1 cellular context compared by ENCODE assay signal in the genomic region with DNA sequence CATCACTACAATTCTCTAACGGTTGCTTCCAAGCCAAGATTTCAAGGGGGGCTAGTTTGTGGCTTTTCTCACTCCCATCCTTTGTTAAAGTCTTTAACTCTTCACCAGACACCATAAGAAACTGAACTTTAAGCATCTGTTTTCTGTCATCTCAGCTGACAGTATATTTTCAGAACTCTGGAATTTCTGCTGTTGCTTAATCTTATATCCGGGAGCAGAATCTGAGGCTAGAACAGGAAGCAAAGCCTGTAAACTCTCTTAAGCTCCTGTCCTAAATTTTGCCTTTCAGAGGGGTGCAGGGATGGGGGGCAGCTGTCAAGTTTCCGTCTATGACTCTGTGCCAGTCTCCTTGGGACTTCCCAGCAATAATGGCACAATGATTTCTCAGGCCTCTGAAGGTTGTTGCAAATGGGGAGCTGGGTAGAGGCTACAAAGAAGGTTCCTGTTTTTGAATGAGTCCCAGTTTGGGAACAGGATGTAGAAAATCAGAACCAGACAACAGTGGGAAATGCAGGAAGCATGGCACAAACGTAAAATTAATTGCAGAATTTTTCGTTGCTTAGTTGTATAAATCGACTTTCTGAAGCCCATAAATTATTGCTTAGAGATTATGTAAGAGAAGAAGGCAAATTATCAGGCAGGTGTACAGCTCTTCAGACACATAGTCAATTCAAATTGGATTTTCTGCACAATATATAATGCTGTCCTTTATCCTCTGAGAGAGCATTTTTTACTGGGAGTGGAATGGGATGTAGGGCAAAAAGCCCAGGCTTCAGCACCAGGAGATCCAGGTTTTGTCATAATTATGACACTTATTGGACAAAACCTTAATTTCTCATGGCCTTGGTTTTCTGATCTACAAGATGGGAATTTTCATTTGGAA.
TF ChIP-seq lines count a peak whose summit lies in the region.

No MANE protein-coding gene starts in this region.

TF ChIP-seq in GM23338, 12 proteins besides CTCF, POLR2A, EP300 and RAD21 (continued from another document):
- TF ChIP-seq, protein P1, sequence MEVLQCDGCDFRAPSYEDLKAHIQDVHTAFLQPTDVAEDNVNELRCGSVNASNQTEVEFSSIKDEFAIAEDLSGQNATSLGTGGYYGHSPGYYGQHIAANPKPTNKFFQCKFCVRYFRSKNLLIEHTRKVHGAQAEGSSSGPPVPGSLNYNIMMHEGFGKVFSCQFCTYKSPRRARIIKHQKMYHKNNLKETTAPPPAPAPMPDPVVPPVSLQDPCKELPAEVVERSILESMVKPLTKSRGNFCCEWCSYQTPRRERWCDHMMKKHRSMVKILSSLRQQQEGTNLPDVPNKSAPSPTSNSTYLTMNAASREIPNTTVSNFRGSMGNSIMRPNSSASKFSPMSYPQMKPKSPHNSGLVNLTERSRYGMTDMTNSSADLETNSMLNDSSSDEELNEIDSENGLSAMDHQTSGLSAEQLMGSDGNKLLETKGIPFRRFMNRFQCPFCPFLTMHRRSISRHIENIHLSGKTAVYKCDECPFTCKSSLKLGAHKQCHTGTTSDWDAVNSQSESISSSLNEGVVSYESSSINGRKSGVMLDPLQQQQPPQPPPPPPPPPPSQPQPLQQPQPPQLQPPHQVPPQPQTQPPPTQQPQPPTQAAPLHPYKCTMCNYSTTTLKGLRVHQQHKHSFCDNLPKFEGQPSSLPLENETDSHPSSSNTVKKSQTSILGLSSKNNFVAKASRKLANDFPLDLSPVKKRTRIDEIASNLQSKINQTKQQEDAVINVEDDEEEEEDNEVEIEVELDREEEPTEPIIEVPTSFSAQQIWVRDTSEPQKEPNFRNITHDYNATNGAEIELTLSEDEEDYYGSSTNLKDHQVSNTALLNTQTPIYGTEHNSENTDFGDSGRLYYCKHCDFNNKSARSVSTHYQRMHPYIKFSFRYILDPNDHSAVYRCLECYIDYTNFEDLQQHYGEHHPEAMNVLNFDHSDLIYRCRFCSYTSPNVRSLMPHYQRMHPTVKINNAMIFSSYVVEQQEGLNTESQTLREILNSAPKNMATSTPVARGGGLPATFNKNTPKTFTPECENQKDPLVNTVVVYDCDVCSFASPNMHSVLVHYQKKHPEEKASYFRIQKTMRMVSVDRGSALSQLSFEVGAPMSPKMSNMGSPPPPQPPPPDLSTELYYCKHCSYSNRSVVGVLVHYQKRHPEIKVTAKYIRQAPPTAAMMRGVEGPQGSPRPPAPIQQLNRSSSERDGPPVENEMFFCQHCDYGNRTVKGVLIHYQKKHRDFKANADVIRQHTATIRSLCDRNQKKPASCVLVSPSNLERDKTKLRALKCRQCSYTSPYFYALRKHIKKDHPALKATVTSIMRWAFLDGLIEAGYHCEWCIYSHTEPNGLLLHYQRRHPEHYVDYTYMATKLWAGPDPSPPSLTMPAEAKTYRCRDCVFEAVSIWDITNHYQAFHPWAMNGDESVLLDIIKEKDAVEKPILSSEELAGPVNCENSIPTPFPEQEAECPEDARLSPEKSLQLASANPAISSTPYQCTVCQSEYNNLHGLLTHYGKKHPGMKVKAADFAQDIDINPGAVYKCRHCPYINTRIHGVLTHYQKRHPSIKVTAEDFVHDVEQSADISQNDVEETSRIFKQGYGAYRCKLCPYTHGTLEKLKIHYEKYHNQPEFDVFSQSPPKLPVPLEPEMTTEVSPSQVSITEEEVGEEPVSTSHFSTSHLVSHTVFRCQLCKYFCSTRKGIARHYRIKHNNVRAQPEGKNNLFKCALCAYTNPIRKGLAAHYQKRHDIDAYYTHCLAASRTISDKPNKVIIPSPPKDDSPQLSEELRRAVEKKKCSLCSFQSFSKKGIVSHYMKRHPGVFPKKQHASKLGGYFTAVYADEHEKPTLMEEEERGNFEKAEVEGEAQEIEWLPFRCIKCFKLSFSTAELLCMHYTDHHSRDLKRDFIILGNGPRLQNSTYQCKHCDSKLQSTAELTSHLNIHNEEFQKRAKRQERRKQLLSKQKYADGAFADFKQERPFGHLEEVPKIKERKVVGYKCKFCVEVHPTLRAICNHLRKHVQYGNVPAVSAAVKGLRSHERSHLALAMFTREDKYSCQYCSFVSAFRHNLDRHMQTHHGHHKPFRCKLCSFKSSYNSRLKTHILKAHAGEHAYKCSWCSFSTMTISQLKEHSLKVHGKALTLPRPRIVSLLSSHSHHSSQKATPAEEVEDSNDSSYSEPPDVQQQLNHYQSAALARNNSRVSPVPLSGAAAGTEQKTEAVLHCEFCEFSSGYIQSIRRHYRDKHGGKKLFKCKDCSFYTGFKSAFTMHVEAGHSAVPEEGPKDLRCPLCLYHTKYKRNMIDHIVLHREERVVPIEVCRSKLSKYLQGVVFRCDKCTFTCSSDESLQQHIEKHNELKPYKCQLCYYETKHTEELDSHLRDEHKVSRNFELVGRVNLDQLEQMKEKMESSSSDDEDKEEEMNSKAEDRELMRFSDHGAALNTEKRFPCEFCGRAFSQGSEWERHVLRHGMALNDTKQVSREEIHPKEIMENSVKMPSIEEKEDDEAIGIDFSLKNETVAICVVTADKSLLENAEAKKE (CRISPR knock-in tag; IDR thresholded peaks at IDR 0.05), result no peak
- TF ChIP-seq CREB1 (CRISPR knock-in tag; IDR thresholded peaks at IDR 0.05; ENCODE audit: low read depth), result no peak
